ENCODE assay signal across 24 cellular contexts in the genomic region with DNA sequence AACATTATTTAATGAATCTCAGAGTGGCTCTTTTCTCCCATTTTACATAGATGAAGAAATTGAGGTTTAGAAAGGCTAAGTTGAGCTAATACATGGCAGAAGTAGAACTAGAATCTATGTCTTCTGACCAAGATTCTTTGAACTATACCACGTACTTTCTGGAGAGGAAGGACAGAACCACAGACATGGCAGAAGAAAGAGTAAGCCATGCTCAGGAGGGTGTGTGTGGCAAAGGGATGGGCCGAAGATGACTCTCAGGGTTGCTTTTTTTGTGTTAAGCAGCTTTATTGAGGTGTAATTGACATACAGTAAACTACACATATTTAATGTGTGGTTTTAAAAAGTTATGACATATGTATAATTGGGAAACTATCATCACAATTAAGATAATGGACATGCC.
"Had no signal": no experiment of that assay in that cellular context is flagged by ENCODE, and none has a peak within 500 bp of the region (broad histone marks: within the 10 kb centered on the region; RNA-seq: fewer than 3 reads in every experiment).

No MANE protein-coding gene starts in this region.

- H3K9me3 ChIP-seq: body of pancreas, suprapubic skin, transverse colon, vagina had no signal

- DNase-seq: activated CD4-positive, alpha-beta memory T cell treated with anti-CD3 and anti-CD28 coated beads, Interleukin-2, amount 10 ng/mL, durations not matched to agents 7 days and 5 days; activated CD4-positive, alpha-beta T cell treated with anti-CD3 and anti-CD28 coated beads for 36 hours; activated CD8-positive, alpha-beta memory T cell treated with anti-CD3 and anti-CD28 coated beads, Interleukin-2, amount 50 U/mL, for 4 hours; activated effector memory CD4-positive, alpha-beta T cell treated with anti-CD3 and anti-CD28 coated beads, Interleukin-2, amount 50 U/mL, for 16 hours; activated T-cell treated with anti-CD3 and anti-CD28 coated beads, Interleukin-2, amount 50 U/mL, for 4 hours; body of pancreas; dorsolateral prefrontal cortex; foreskin keratinocyte; glutamatergic neuron; hippocampal formation; left cardiac atrium; mesenchymal stem cell; retina; transverse colon had no signal

- H3K4me3 Mint-ChIP-seq: activated CD4-positive, alpha-beta memory T cell treated with anti-CD3 and anti-CD28 coated beads, Interleukin-2, amount 10 ng/mL, durations not matched to agents 7 days and 5 days; activated CD4-positive, alpha-beta T cell treated with anti-CD3 and anti-CD28 coated beads for 36 hours; activated T-cell treated with anti-CD3 and anti-CD28 coated beads, Interleukin-2, amount 50 U/mL, for 4 hours; endodermal cell; nephron; stimulated activated naive CD8-positive, alpha-beta T cell treated with anti-CD3 and anti-CD28 coated beads, Interleukin-15, Interleukin-2, amounts not matched to agents 100 ng/mL and 50 ng/mL, for 24 hours; WTC11 had no signal

- H3K27me3 Mint-ChIP-seq: activated CD4-positive, alpha-beta memory T cell treated with anti-CD3 and anti-CD28 coated beads, Interleukin-2, amount 10 ng/mL, durations not matched to agents 7 days and 5 days; activated CD4-positive, alpha-beta T cell treated with anti-CD3 and anti-CD28 coated beads for 36 hours; stimulated activated naive CD8-positive, alpha-beta T cell treated with anti-CD3 and anti-CD28 coated beads, Interleukin-15, Interleukin-2, amounts not matched to agents 100 ng/mL and 50 ng/mL, for 24 hours had no signal

- ATAC-seq: activated CD4-positive, alpha-beta T cell treated with anti-CD3 and anti-CD28 coated beads for 36 hours; activated naive CD4-positive, alpha-beta T cell treated with anti-CD3 and anti-CD28 coated beads, Interleukin-2, amount 50 U/mL, for 72 hours; activated T-cell treated with anti-CD3 and anti-CD28 coated beads, Interleukin-2, amount 50 U/mL, for 4 hours; body of pancreas; foreskin keratinocyte; left cardiac atrium; WTC11 had no signal

- H3K27ac Mint-ChIP-seq: activated CD4-positive, alpha-beta memory T cell treated with anti-CD3 and anti-CD28 coated beads, Interleukin-2, amount 10 ng/mL, durations not matched to agents 7 days and 5 days; activated CD4-positive, alpha-beta T cell treated with anti-CD3 and anti-CD28 coated beads for 36 hours; activated naive CD4-positive, alpha-beta T cell treated with anti-CD3 and anti-CD28 coated beads, Interleukin-2, amount 50 U/mL, for 72 hours; endodermal cell; nephron; stimulated activated naive CD8-positive, alpha-beta T cell treated with anti-CD3 and anti-CD28 coated beads, Interleukin-15, Interleukin-2, amounts not matched to agents 100 ng/mL and 50 ng/mL, for 24 hours; WTC11 had no signal

- H3K4me3 ChIP-seq: body of pancreas, dorsolateral prefrontal cortex, suprapubic skin, transverse colon, vagina had no signal

- H3K36me3 ChIP-seq: transverse colon had no signal

- H3K4me1 ChIP-seq: body of pancreas, vagina had no signal

- H3K27me3 ChIP-seq: body of pancreas, dorsolateral prefrontal cortex, foreskin keratinocyte, suprapubic skin, transverse colon, vagina had no signal

- H3K9me3 Mint-ChIP-seq: activated CD4-positive, alpha-beta memory T cell treated with anti-CD3 and anti-CD28 coated beads, Interleukin-2, amount 10 ng/mL, durations not matched to agents 7 days and 5 days; activated naive CD4-positive, alpha-beta T cell treated with anti-CD3 and anti-CD28 coated beads, Interleukin-2, amount 50 U/mL, for 72 hours; activated T-cell treated with anti-CD3 and anti-CD28 coated beads, Interleukin-2, amount 50 U/mL, for 4 hours; endodermal cell; nephron; stimulated activated naive CD8-positive, alpha-beta T cell treated with anti-CD3 and anti-CD28 coated beads, Interleukin-15, Interleukin-2, amounts not matched to agents 100 ng/mL and 50 ng/mL, for 24 hours; WTC11 had no signal

- FAIRE-seq: colon, islet of Langerhans had no signal

- H3K27ac ChIP-seq: body of pancreas, dorsolateral prefrontal cortex, epithelial cell of prostate, foreskin keratinocyte, suprapubic skin, transverse colon, vagina had no signal

- H3K36me3 Mint-ChIP-seq: activated naive CD4-positive, alpha-beta T cell treated with anti-CD3 and anti-CD28 coated beads, Interleukin-2, amount 50 U/mL, for 72 hours; WTC11 had no signal
